In genomic region chr5:58460727-58461286, GRCh38 we compare ENCODE assay signal across 8 cellular contexts. TPM values are rescaled to one million over a fixed set of nuclear protein-coding genes. Genes with fewer than 3 reads are reported as not detected.
A peak's percentile ranks its signal among the peaks of the same experiment; 100 is the strongest.
DNase-seq lines count a peak whose midpoint lies in the region; ATAC-seq and TF ChIP-seq lines count a peak whose summit lies in the region.

No MANE protein-coding gene starts in this region.

- H3K4me1 Mint-ChIP-seq in activated naive CD8-positive, alpha-beta T cell treated with anti-CD3 and anti-CD28 coated beads for 36 hours, result peaks cover 12% of the 10 kb centered on the region
- peaks cover 34% of the 10 kb centered on the region for H3K4me1 Mint-ChIP-seq in osteocyte (ENCODE audit: unreplicated experiment)

- H3K36me3 ChIP-seq in HCT116 (ENCODE audit: control insufficient read depth in 1 of 2, insufficient read depth in 2 of 2, low read length in 2 of 2), result peaks cover 24 to 27% of the 10 kb centered on the region in 2 experiments
- no peaks in the 10 kb centered on the region for H3K36me3 ChIP-seq in MM.1S (replicated peaks; ENCODE audit: insufficient read depth, low read length)
- no peaks in the 10 kb centered on the region for H3K36me3 ChIP-seq in thymus (ENCODE audit: control insufficient read depth, insufficient read depth)

- H3K79me2 ChIP-seq in HCT116 (ENCODE audit: insufficient read depth, low read length) (peaks cover 41% of the 10 kb centered on the region), MM.1S (ENCODE audit: low read length) (peaks cover 11% of the 10 kb centered on the region)

- H4K20me1 ChIP-seq in HCT116 (ENCODE audit: insufficient read depth) (peaks cover 20% of the 10 kb centered on the region; the same call in 1 of the 2 replicates), MM.1S (ENCODE audit: insufficient read depth, low read length) (no peaks in the 10 kb centered on the region)

- H3K4me3 ChIP-seq in HCT116 (replicated peaks in 1 of 2; ENCODE audit: low read depth in 1 of 2, low read length in 2 of 2) (peak overlapping the region; percentile 82), MM.1S (ENCODE audit: low read length) (peak overlapping the region; percentile 88), thymus (ENCODE audit: low read length) (peak overlapping the region; percentile 67)

- H3K27me3 ChIP-seq in HCT116 (ENCODE audit: insufficient read depth, low read length) (no peaks in the 10 kb centered on the region), MM.1S (replicated peaks; ENCODE audit: insufficient read depth, low read length) (no peaks in the 10 kb centered on the region), thymus (ENCODE audit: control insufficient read depth, insufficient read depth) (peaks cover 7% of the 10 kb centered on the region)

- intact Hi-C loops in HCT116 (cut with micrococcal nuclease) (loop anchor here (1.0 to 5.0 kb wide), 7 partner anchors 573 to 1559 kb away; no protein-coding TSS in a partner anchor), head of caudate nucleus (cut with DNase I) (loop anchor here (1.0 to 2.0 kb wide), 2 partner anchors 962 to 1163 kb away; no protein-coding TSS in a partner anchor)

- H3K27ac ChIP-seq in HCT116 (ENCODE audit: low read depth, low read length) (peak overlapping the region; percentile 92), MM.1S (ENCODE audit: low read length) (peak overlapping the region; percentile 74; the same call in 1 of the 2 replicates), thymus (ENCODE audit: low read depth) (peak overlapping the region; percentile 88)

- H3K4me1 ChIP-seq in HCT116 (ENCODE audit: control insufficient read depth in 1 of 2, insufficient read depth in 2 of 2, low read length in 2 of 2) (peaks cover 8 to 45% of the 10 kb centered on the region in 2 experiments), MM.1S (ENCODE audit: low read length) (peaks cover 23% of the 10 kb centered on the region), thymus (ENCODE audit: control insufficient read depth, insufficient read depth, low read length) (peaks cover 5% of the 10 kb centered on the region)

- CTCF ChIA-PET in HCT116 (lab: Charles Lee), result interaction anchor here (0.6 to 4.5 kb wide), 16 partner anchors 125 to 1163 kb away, joined by 3 to 88 read pairs (median 5); no protein-coding TSS in a partner anchor

- H3K4me2 ChIP-seq in HCT116 (ENCODE audit: low read length) (peak overlapping the region; percentile 70), MM.1S (ENCODE audit: low read depth, low read length) (peak overlapping the region; percentile 93)

- H3K9ac ChIP-seq in HCT116 (ENCODE audit: low read length) (peak overlapping the region; percentile 88), MM.1S (ENCODE audit: low read length) (peak overlapping the region; percentile 85)

- TF ChIP-seq CTCF in HCT116 (IDR thresholded peaks at IDR 0.05 in 2 of 3, conservative IDR thresholded peaks at IDR 0.05 in 1 of 3; ENCODE audit: borderline replicate concordance in 1 of 3, insufficient read depth in 1 of 3, low read depth in 2 of 3, low read length in 2 of 3) (peak; percentile 63 to 81 (median 77)), MM.1S (IDR thresholded peaks at IDR 0.05; ENCODE audit: low read length) (peak; percentile 79), osteocyte (IDR thresholded peaks at IDR 0.05) (peak; percentile 88)

- H3K27ac Mint-ChIP-seq in activated naive CD8-positive, alpha-beta T cell treated with anti-CD3 and anti-CD28 coated beads for 36 hours, result no peak overlapping the region
- peak overlapping the region; percentile 85 for H3K27ac Mint-ChIP-seq in osteocyte (ENCODE audit: unreplicated experiment)

- no peaks in the 10 kb centered on the region for H3K9me3 Mint-ChIP-seq in activated naive CD8-positive, alpha-beta T cell treated with anti-CD3 and anti-CD28 coated beads for 36 hours
- H3K9me3 Mint-ChIP-seq in osteocyte (ENCODE audit: unreplicated experiment), result no peaks in the 10 kb centered on the region

- peak overlapping the region; percentile 73 for H3K4me3 Mint-ChIP-seq in activated naive CD8-positive, alpha-beta T cell treated with anti-CD3 and anti-CD28 coated beads for 36 hours
- H3K4me3 Mint-ChIP-seq in osteocyte (ENCODE audit: unreplicated experiment), result peak overlapping the region; percentile 88

- peak; percentile 91 for TF ChIP-seq RAD21 in HCT116 (IDR thresholded peaks at IDR 0.05; ENCODE audit: low read depth)

- peak; percentile 71 for ATAC-seq in HCT116

- WGBS in thymus, result 9% methylated on average over 30 of the region's 30 CpGs

- no TSS peak for BruUV-seq in HCT116 (replicated peaks; lab: Mats Ljungman, UMichigan)

- DNase-seq in GM03348 (ENCODE audit: low spot score) (peak; percentile 85), HCT116 (ENCODE audit: low read depth, low spot score) (peak; percentile 77), MM.1S (peak; percentile 93), SKM-1 treated with dmso at 0.1 percent for 144 hours (lab: John Stamatoyannopoulos, UW; ENCODE audit: unreplicated experiment) (peak; percentile 80), head of caudate nucleus (peak; percentile 83 to 97 (median 92)), osteocyte (ENCODE audit: extremely low spot score, unreplicated experiment) (peak; percentile 93)
- DNase-seq in activated naive CD8-positive, alpha-beta T cell treated with anti-CD3 and anti-CD28 coated beads for 36 hours, result peak; percentile 87

- POLR2A ChIA-PET in HCT116 (lab: Charles Lee), result interaction anchor here (0.6 to 2.4 kb wide), 23 partner anchors 9 to 1162 kb away, joined by 3 to 19 read pairs (median 3); no protein-coding TSS in a partner anchor

- RAD21 ChIA-PET in HCT116 (lab: Charles Lee; ENCODE audit: low non-redundant PET in 1 of 2, low total read pairs in 2 of 2, uncharacterized antibody in 2 of 2, unreplicated experiment in 2 of 2), result interaction anchor here (0.5 to 2.5 kb wide), 11 partner anchors 571 to 1163 kb away, joined by 3 to 21 read pairs (median 6); no protein-coding TSS in a partner anchor

- H3F3A ChIP-seq in MM.1S (ENCODE audit: insufficient read depth, low read length), result peaks cover 3% of the 10 kb centered on the region; the same call in 1 of the 2 replicates

- no peaks in the 10 kb centered on the region for H3K36me3 Mint-ChIP-seq in activated naive CD8-positive, alpha-beta T cell treated with anti-CD3 and anti-CD28 coated beads for 36 hours
- H3K36me3 Mint-ChIP-seq in osteocyte (ENCODE audit: unreplicated experiment), result peaks cover 24% of the 10 kb centered on the region

- H2AFZ ChIP-seq in HCT116 (ENCODE audit: low read depth, low read length, poor library complexity, severe bottlenecking) (peak overlapping the region; percentile 63), MM.1S (ENCODE audit: low read length) (peak overlapping the region; percentile 97)

- no peak for TF ChIP-seq POLR2A in HCT116 (IDR thresholded peaks at IDR 0.05; ENCODE audit: borderline replicate concordance, extremely low read depth, insufficient read depth, insufficient read length)

- H3K9me3 ChIP-seq in HCT116 (ENCODE audit: control insufficient read depth in 1 of 2, insufficient read depth in 1 of 2, low read depth in 1 of 2, low read length in 2 of 2) (no peaks in the 10 kb centered on the region), MM.1S (replicated peaks; ENCODE audit: insufficient read depth, low read length) (no peaks in the 10 kb centered on the region), thymus (ENCODE audit: control insufficient read depth) (no peaks in the 10 kb centered on the region)

- H3K9me2 ChIP-seq in HCT116 (ENCODE audit: insufficient read depth), result no peaks in the 10 kb centered on the region
- no peaks in the 10 kb centered on the region for H3K9me2 ChIP-seq in MM.1S (replicated peaks; ENCODE audit: insufficient read depth, low read length)

- H3K27me3 Mint-ChIP-seq in activated naive CD8-positive, alpha-beta T cell treated with anti-CD3 and anti-CD28 coated beads for 36 hours, result peaks cover 6% of the 10 kb centered on the region
- no peaks in the 10 kb centered on the region for H3K27me3 Mint-ChIP-seq in osteocyte (ENCODE audit: unreplicated experiment)

TF ChIP-seq in HCT116, 20 proteins besides CTCF, POLR2A, EP300 and RAD21 (continues in another document):
- TF ChIP-seq JUND (IDR thresholded peaks at IDR 0.05), result no peak
- no peak for TF ChIP-seq FOSL1 (IDR thresholded peaks at IDR 0.05; ENCODE audit: low read depth)
- TF ChIP-seq CBX3 (IDR thresholded peaks at IDR 0.05; ENCODE audit: low read depth), result peak; percentile 64; the same call in 1 of the 2 replicates
- no peak for TF ChIP-seq POLR2AphosphoS5 (IDR thresholded peaks at IDR 0.05; ENCODE audit: low read depth, low read length)
- no peak for TF ChIP-seq SRF (IDR thresholded peaks at IDR 0.05; ENCODE audit: low read depth)
- TF ChIP-seq EZH2 (IDR thresholded peaks at IDR 0.05), result no peak
- no peak for TF ChIP-seq ATF3 (IDR thresholded peaks at IDR 0.05)
- no peak for TF ChIP-seq CEBPB (IDR thresholded peaks at IDR 0.05; ENCODE audit: low read depth)
- TF ChIP-seq YY1 (IDR thresholded peaks at IDR 0.05; ENCODE audit: extremely low read depth, insufficient replicate concordance, low read depth, low read length), result peak; percentile 42
- no peak for TF ChIP-seq ZFX (IDR thresholded peaks at IDR 0.05)
- no peak for TF ChIP-seq ZBTB33 (IDR thresholded peaks at IDR 0.05; ENCODE audit: extremely low read depth, insufficient replicate concordance, low read length)

RNA-seq across cellular contexts. Expression of gene PLK2, which starts 0.9 kb away (rescaled TPM):
- total RNA-seq in HCT116 (2021; ENCODE audit: unreplicated experiment) (54.6 TPM), osteocyte (58.2 and 73.3 TPM in 2 replicates)
- polyA plus RNA-seq in HCT116 (2012), result 48.4 and 89.4 TPM in 2 replicates
- 1 to 10 TPM; 2.3 to 4.1 TPM for total RNA-seq in activated naive CD8-positive, alpha-beta T cell treated with anti-CD3 and anti-CD28 coated beads for 36 hours
- 13.0 TPM for polyA plus RNA-seq in thymus

RNA-seq across cellular contexts. Expression of gene GAPT, which starts 30.4 kb away (rescaled TPM):
- total RNA-seq in HCT116 (2021; ENCODE audit: unreplicated experiment) (not detected), osteocyte (not detected in 2 replicates)
- not detected in 2 replicates for polyA plus RNA-seq in HCT116 (2012)
- under 1 TPM; 0.22 to 0.23 TPM for total RNA-seq in activated naive CD8-positive, alpha-beta T cell treated with anti-CD3 and anti-CD28 coated beads for 36 hours
- 3.1 TPM for polyA plus RNA-seq in thymus

Comparison
In these comparisons a context has a peak if more than half of its experiments do, and no peak if none do; other contexts are left out.
1. Peak in every context shown above with its lines: DNase-seq, ATAC-seq, H3K4me3 ChIP-seq and H3K27ac ChIP-seq.
2. RNA of gene PLK2, which starts 0.9 kb away (total RNA-seq): 58.2 to 73.3 TPM in osteocyte and 54.6 TPM in HCT116 (single experiment); 2.3 to 4.1 TPM in activated naive CD8-positive, alpha-beta T cell treated with anti-CD3 and anti-CD28 coated beads for 36 hours; every median in the first group is over 10 times any median in the second.